ENCODE assay signal across 1 cellular context in genomic region chr1:112516141-112516540, GRCh38.
TF ChIP-seq lines count a peak whose summit lies in the region.

No MANE protein-coding gene starts in this region.

TF ChIP-seq in IMR-90, 13 proteins besides CTCF, POLR2A, EP300 and RAD21:
- TF ChIP-seq RCOR1 (IDR thresholded peaks at IDR 0.05; ENCODE audit: insufficient replicate concordance, low read length): no peak
- TF ChIP-seq CEBPB (IDR thresholded peaks at IDR 0.05; ENCODE audit: low read depth, low read length): no peak
- no peak for TF ChIP-seq CHD1 (IDR thresholded peaks at IDR 0.05; ENCODE audit: low read depth, low read length)
- no peak for TF ChIP-seq BHLHE40 (IDR thresholded peaks at IDR 0.05; ENCODE audit: low read depth, low read length)
- TF ChIP-seq MAFK (IDR thresholded peaks at IDR 0.05; ENCODE audit: low read depth, low read length): no peak
- no peak for TF ChIP-seq FOS (IDR thresholded peaks at IDR 0.05; ENCODE audit: low read depth, low read length)
- TF ChIP-seq NFE2L2 (IDR thresholded peaks at IDR 0.05; ENCODE audit: low read depth, low read length): no peak
- TF ChIP-seq SMC3 (IDR thresholded peaks at IDR 0.05; ENCODE audit: low read depth, low read length): no peak
- TF ChIP-seq USF2 (IDR thresholded peaks at IDR 0.05; ENCODE audit: low read depth, low read length): no peak
- TF ChIP-seq MAZ (IDR thresholded peaks at IDR 0.05; ENCODE audit: borderline replicate concordance, low read depth, low read length): no peak
- no peak for TF ChIP-seq RFX5 (IDR thresholded peaks at IDR 0.05; ENCODE audit: low read depth, low read length)
- TF ChIP-seq, protein P1, sequence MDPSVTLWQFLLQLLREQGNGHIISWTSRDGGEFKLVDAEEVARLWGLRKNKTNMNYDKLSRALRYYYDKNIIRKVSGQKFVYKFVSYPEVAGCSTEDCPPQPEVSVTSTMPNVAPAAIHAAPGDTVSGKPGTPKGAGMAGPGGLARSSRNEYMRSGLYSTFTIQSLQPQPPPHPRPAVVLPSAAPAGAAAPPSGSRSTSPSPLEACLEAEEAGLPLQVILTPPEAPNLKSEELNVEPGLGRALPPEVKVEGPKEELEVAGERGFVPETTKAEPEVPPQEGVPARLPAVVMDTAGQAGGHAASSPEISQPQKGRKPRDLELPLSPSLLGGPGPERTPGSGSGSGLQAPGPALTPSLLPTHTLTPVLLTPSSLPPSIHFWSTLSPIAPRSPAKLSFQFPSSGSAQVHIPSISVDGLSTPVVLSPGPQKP (IDR thresholded peaks at IDR 0.05; ENCODE audit: borderline replicate concordance, low read depth, low read length): no peak
- no peak for TF ChIP-seq MXI1 (IDR thresholded peaks at IDR 0.05; ENCODE audit: borderline replicate concordance, low read depth, low read length)
